Comparison of ENCODE assay signal across 8 cellular contexts in the genomic region with DNA sequence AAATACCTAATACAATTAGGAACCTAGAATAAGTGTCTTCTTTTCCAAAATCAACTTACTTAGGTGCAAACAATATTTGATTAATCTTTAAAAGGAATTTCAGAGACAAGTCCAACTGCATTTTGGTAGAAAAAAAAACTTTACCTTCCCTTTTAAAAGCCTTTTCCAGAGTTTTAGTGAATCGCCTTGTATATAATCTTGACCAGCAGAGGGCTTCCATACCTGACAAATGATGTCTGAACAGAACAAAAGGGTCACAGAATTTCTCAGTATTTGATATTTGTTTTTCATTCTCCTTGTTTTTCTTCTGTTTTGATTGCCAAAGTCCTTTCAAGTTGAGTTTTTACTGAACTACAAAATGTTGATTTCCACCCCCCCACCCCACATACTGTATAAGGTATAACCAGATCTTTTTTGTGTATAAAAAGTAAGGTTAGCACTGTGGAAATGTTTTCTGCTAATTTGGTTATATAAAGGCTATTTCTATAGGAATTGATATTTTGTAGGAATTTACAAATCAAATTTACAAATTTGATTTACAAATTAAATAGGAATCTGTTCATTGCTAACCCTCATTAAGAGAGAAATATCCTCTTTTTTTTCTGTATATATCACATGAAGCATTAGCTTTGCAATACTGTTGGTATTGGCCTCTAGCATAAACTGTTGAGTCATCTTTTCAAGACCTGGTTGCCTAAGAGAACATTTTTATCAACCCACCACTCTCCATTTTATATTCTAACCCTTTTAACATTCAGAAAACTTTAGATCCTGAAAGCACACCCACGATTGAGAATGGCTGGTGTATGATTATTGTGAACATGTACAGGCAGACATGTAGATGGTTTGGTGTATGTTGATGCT.
DNase-seq lines count a peak whose midpoint lies in the region; ATAC-seq and TF ChIP-seq lines count a peak whose summit lies in the region.

No MANE protein-coding gene starts in this region.

- 49 to 59% (median 50%) methylated on average over 2 of the region's 2 CpGs for WGBS in stomach, 5 donors

- TF ChIP-seq CTCF in fibroblast of mammary gland (conservative IDR thresholded peaks at IDR 0.05; ENCODE audit: control insufficient read depth, insufficient read depth, low read depth, low read length) (peak; percentile 54), stomach (IDR thresholded peaks at IDR 0.05) (peak in 4 of 7 experiments; percentile 13 to 50 (median 40))

- ATAC-seq in HG03196 (IDR thresholded peaks at IDR 0.05; ENCODE audit: unreplicated experiment) (no peak), GM21528 (IDR thresholded peaks at IDR 0.05; ENCODE audit: low FRiP score, unreplicated experiment) (no peak)

- TF ChIP-seq EP300 in stomach (IDR thresholded peaks at IDR 0.05) = no peak

- H3K4me1 ChIP-seq in stomach = no peaks in the 10 kb centered on the region

- DNase-seq in NCI-H748 (lab: John Stamatoyannopoulos, UW; ENCODE audit: unreplicated experiment) (peak; percentile 2), NCI-H748 treated with DMSO at 0.1 percent for 48 hours (lab: John Stamatoyannopoulos, UW) (no peak), NCI-H774 (lab: John Stamatoyannopoulos, UW) (peak; percentile 13), fibroblast of mammary gland (ENCODE audit: low read depth) (peak; percentile 38), stomach (no peak)
- no peak for DNase-seq in stimulated activated CD4-positive, alpha-beta T cell treated with anti-CD3 and anti-CD28 coated beads, Interleukin-2, amount 100 ng/mL, for 24 hours

- no peaks in the 10 kb centered on the region for H3K36me3 ChIP-seq in stomach

- no peak for TF ChIP-seq POLR2A in stomach (IDR thresholded peaks at IDR 0.05)

- H3K27ac ChIP-seq in stomach = no peak overlapping the region

- intact Hi-C loops in stomach (cut with DNase I; ENCODE audit: low total_unique reads) = loop anchor here (10.0 kb wide), 1 partner anchor 631 kb away; no protein-coding TSS in a partner anchor

- no peaks in the 10 kb centered on the region for H3K27me3 ChIP-seq in stomach

- H3K4me3 ChIP-seq in fibroblast of mammary gland (ENCODE audit: control insufficient read depth, low read depth, low read length) (no peak overlapping the region), stomach (no peak overlapping the region)

- H3K9me3 ChIP-seq in stomach = peaks cover 0 to 7% (median 2%) of the 10 kb centered on the region in 4 donors

Comparison
In these comparisons a context has a peak if more than half of its experiments do, and no peak if none do; other contexts are left out.
1. DNase-seq: peak in NCI-H748 (single experiment), NCI-H774 (single experiment) and fibroblast of mammary gland (single experiment); none in NCI-H748 treated with DMSO at 0.1 percent for 48 hours (single experiment), stomach (single experiment) and stimulated activated CD4-positive, alpha-beta T cell treated with anti-CD3 and anti-CD28 coated beads, Interleukin-2, amount 100 ng/mL, for 24 hours (0 of 2).